Comparison of ENCODE assay signal across 19 cellular contexts in genomic region chr9:16651445-16651964, GRCh38.
DNase-seq lines count a peak whose midpoint lies in the region; ATAC-seq and TF ChIP-seq lines count a peak whose summit lies in the region.
"Had no signal": no experiment of that assay in that cellular context is flagged by ENCODE, and none has a peak within 500 bp of the region (broad histone marks: within the 10 kb centered on the region; RNA-seq: fewer than 3 reads in every experiment).

No MANE protein-coding gene starts in this region.

- no peaks in the 10 kb centered on the region for H3K9me3 ChIP-seq in HEK293 (ENCODE audit: control insufficient read depth, insufficient read depth, low read depth, low read length)
- no peaks in the 10 kb centered on the region for H3K9me3 ChIP-seq in hepatocyte (ENCODE audit: low read depth)
- H3K9me3 ChIP-seq in transverse colon = no peaks in the 10 kb centered on the region
- H3K9me3 ChIP-seq: MG63, SK-N-SH had no signal

- H3K4me2 ChIP-seq in hepatocyte = no peak overlapping the region
- H3K4me2 ChIP-seq: PC-9, SK-N-SH had no signal

- peaks cover 7% of the 10 kb centered on the region for H3K4me1 ChIP-seq in HEK293 (ENCODE audit: control insufficient read depth, insufficient read depth, low read length)
- H3K4me1 ChIP-seq in hepatocyte (ENCODE audit: insufficient read depth) = peaks cover 31% of the 10 kb centered on the region
- peaks cover 0 to 5% (median 3%) of the 10 kb centered on the region in 4 donors for H3K4me1 ChIP-seq in transverse colon

- WGBS in hepatocyte (ENCODE audit: low lambda C conversion rate, missing lambda C conversion rate) = 66% methylated on average over 5 of the region's 5 CpGs
- 49 to 51% methylated on average over 3 to 5 of the region's 5 CpGs for WGBS in transverse colon (ENCODE audit: low coverage in 1 of 2), 2 donors

- TF ChIP-seq CTCF in HEK293 (tag by site-specific recombination; IDR thresholded peaks at IDR 0.05) (no peak), hepatocyte (IDR thresholded peaks at IDR 0.05; ENCODE audit: poor library complexity) (no peak), transverse colon (IDR thresholded peaks at IDR 0.05) (no peak)

- peaks cover 8% of the 10 kb centered on the region for H3K79me2 ChIP-seq in hepatocyte

- H3K27ac ChIP-seq in HEK293 (ENCODE audit: extremely low read depth, low read depth, low read length) (no peak overlapping the region), hepatocyte (peak overlapping the region; percentile 0), transverse colon (peak overlapping the region; percentile 33 to 77 (median 66))
- H3K27ac ChIP-seq: PC-9 had no signal

- in situ Hi-C loops in transverse colon (cut with MboI; ENCODE audit: low pct_ligation_motif_present in 1 of 4, low pct_unique_long_range_greater_than_20kb in 1 of 4, low sequenced_read_pairs in 3 of 4) = no loop called here

- H3K36me3 ChIP-seq in HEK293 (ENCODE audit: control insufficient read depth in 2 of 2, insufficient read depth in 1 of 2, low read length in 2 of 2) (no peaks in the 10 kb centered on the region), hepatocyte (replicated peaks; ENCODE audit: insufficient read depth, low read depth) (no peaks in the 10 kb centered on the region), transverse colon (no peaks in the 10 kb centered on the region)

- H3K4me3 ChIP-seq in HEK293 (ENCODE audit: low read depth, low read length) = no peak overlapping the region
- H3K4me3 ChIP-seq in hepatocyte = no peak overlapping the region
- H3K4me3 ChIP-seq in transverse colon = no peak overlapping the region
- H3K4me3 ChIP-seq: K562, MG63, PC-9 had no signal

- TF ChIP-seq EP300 in transverse colon (IDR thresholded peaks at IDR 0.05; ENCODE audit: low read depth) = no peak

- POLR2A ChIA-PET in HEK293 (lab: Yijun Ruan, JAX) = no interaction called here

- no peak for ATAC-seq in HG03571 (IDR thresholded peaks at IDR 0.05; ENCODE audit: unreplicated experiment)
- ATAC-seq: HCT116, K562 had no signal

- intact Hi-C loops in transverse colon (cut with DNase I; ENCODE audit: low total_unique reads) = no loop called here

- CTCF ChIA-PET in HEK293 (lab: Yijun Ruan, JAX) = interaction anchor here (0.7 kb wide), 1 partner anchor 674 kb away, joined by 3 read pairs; no protein-coding TSS in a partner anchor

- peak; percentile 71 to 84 for DNase-seq in NCI-H526 (lab: John Stamatoyannopoulos, UW)
- DNase-seq in hepatocyte (ENCODE audit: low spot score) = no peak
- no peak for DNase-seq in transverse colon
- DNase-seq in NCI-H2107 (lab: John Stamatoyannopoulos, UW) = no peak
- no peak for DNase-seq in stimulated activated CD8-positive, alpha-beta memory T cell treated with anti-CD3 and anti-CD28 coated beads, Interleukin-4, amount 100 ng/mL, for 48 hours
- DNase-seq: CD4-positive, alpha-beta T cell; COR-L47; GOT3; MG63; NCI-H1417 treated with DMSO at 0.1 percent for 48 hours; NCI-H2029; NCI-H748 treated with DMSO at 0.1 percent for 48 hours; PC-9; SIG-M5; SK-N-SH had no signal

- no peaks in the 10 kb centered on the region for H3K9me2 ChIP-seq in hepatocyte (replicated peaks; ENCODE audit: insufficient read depth)
- H3K9me2 ChIP-seq: SK-N-SH had no signal

- no peak for TF ChIP-seq POLR2A in transverse colon (IDR thresholded peaks at IDR 0.05)

- no peak overlapping the region for H2AFZ ChIP-seq in hepatocyte
- H2AFZ ChIP-seq: PC-9 had no signal

- H4K20me1 ChIP-seq in hepatocyte (ENCODE audit: insufficient read depth, poor library complexity, severe bottlenecking) = no peaks in the 10 kb centered on the region

- H3K27me3 ChIP-seq in hepatocyte (no peaks in the 10 kb centered on the region), transverse colon (no peaks in the 10 kb centered on the region)
- H3K27me3 ChIP-seq: MG63 had no signal

TF ChIP-seq in HEK293, 187 proteins besides CTCF, POLR2A, EP300 and RAD21:
- TF ChIP-seq GLIS1 (tag by site-specific recombination; IDR thresholded peaks at IDR 0.05) (no peak), ZBTB20 (tag by site-specific recombination; IDR thresholded peaks at IDR 0.05) (peak; percentile 77), PRDM6 (tag by site-specific recombination; IDR thresholded peaks at IDR 0.05) (0 out of 2 replicates have a peak, but pooled peaks have one; percentile 30), KLF10 (tag by site-specific recombination; IDR thresholded peaks at IDR 0.05) (no peak), FEZF1 (tag by site-specific recombination; IDR thresholded peaks at IDR 0.05) (peak; percentile 26; the same call in 1 of the 2 replicates), ZSCAN18 (tag by site-specific recombination; IDR thresholded peaks at IDR 0.05) (no peak), BCL6B (tag by site-specific recombination; IDR thresholded peaks at IDR 0.05) (peak; percentile 29; the same call in 1 of the 2 replicates), ZNF302 (tag by site-specific recombination; IDR thresholded peaks at IDR 0.05; ENCODE audit: low read depth) (no peak), YY1 (tag by site-specific recombination; IDR thresholded peaks at IDR 0.05) (no peak)

Comparison
In these comparisons a context has a peak if more than half of its experiments do, and no peak if none do; other contexts are left out.
1. DNase-seq: peak in NCI-H526 (2 of 2); none in hepatocyte (single experiment), transverse colon (single experiment), NCI-H2107 (single experiment) and stimulated activated CD8-positive, alpha-beta memory T cell treated with anti-CD3 and anti-CD28 coated beads, Interleukin-4, amount 100 ng/mL, for 48 hours (single experiment).